In the genomic region with DNA sequence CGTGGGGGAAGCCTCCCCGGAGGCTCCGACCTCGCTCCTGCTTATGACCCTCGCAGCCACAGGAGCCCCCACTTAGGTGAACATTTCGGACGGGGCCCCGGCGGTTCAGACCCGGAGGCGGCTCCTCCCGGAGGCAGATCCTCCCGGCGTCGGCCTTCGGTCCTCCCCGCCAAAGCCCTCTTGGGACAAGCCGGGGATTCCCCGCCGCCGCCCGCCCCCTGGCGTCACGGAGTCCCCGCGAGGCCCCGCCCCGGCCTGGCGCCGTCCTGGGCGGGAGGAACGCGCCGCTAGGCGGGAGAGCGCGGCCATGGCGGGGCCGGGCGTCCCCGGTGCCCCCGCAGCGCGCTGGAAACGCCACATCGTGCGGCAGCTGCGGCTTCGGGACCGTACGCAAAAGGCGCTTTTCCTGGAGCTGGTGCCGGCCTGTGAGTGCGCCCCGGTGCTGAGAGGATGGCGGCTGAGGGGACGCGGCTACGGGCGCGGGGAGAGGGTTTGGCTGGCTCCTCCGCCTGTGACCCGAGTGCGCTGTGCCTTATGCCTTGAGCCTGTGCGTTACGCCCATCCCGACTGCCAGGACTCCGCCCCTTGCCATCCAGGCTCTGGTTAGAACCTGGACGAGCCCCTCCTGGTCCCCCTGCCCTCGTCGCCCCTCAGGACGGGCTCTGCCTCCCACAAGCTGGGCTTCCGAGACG, we compare ENCODE assay signal across 8 cellular contexts.
DNase-seq lines count a peak whose midpoint lies in the region; ATAC-seq and TF ChIP-seq lines count a peak whose summit lies in the region.

A gene with protein sequence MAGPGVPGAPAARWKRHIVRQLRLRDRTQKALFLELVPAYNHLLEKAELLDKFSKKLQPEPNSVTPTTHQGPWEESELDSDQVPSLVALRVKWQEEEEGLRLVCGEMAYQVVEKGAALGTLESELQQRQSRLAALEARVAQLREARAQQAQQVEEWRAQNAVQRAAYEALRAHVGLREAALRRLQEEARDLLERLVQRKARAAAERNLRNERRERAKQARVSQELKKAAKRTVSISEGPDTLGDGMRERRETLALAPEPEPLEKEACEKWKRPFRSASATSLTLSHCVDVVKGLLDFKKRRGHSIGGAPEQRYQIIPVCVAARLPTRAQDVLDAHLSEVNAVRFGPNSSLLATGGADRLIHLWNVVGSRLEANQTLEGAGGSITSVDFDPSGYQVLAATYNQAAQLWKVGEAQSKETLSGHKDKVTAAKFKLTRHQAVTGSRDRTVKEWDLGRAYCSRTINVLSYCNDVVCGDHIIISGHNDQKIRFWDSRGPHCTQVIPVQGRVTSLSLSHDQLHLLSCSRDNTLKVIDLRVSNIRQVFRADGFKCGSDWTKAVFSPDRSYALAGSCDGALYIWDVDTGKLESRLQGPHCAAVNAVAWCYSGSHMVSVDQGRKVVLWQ (plus strand): TSS at position 273 of the 692 bp plus-strand sequence. CDS start 35 bp downstream, at position 308.

- H3K4me3 ChIP-seq in AG10803 (ENCODE audit: low read length), result peak within 1 kb of the TSS; percentile 90

- DNase-seq in AG10803 (ENCODE audit: low read depth), result peak; percentile 79
- DNase-seq in NCI-H446 treated with DMSO at 0.1 percent for 48 hours (lab: John Stamatoyannopoulos, UW), result peak; percentile 70
- peak; percentile 87 to 90 for DNase-seq in activated CD4-positive, alpha-beta T cell treated with anti-CD3 and anti-CD28 coated beads for 4 hours
- peak; percentile 96 for DNase-seq in left kidney (ENCODE audit: low read depth, low spot score)
- DNase-seq in stimulated activated CD4-positive, alpha-beta T cell treated with anti-CD3 and anti-CD28 coated beads, Interleukin-2, amount 100 ng/mL, for 24 hours, result peak; percentile 90 to 91

- peak within 1 kb of the TSS; percentile 91 for H3K27ac ChIP-seq in cingulate gyrus (ENCODE audit: low read depth, low read length)

- TF ChIP-seq CTCF in AG10803 (conservative IDR thresholded peaks at IDR 0.05; ENCODE audit: low read length), result no peak

- peak; percentile 58 for ATAC-seq in GM18907 (IDR thresholded peaks at IDR 0.05; ENCODE audit: unreplicated experiment)
- ATAC-seq in HG03139 (IDR thresholded peaks at IDR 0.05; ENCODE audit: unreplicated experiment), result peak; percentile 49

Comparison
In these comparisons a context has a peak if more than half of its experiments do, and no peak if none do; other contexts are left out.
1. Peak in every context shown above with its lines: DNase-seq, ATAC-seq, H3K4me3 ChIP-seq and H3K27ac ChIP-seq.